In the genomic region with DNA sequence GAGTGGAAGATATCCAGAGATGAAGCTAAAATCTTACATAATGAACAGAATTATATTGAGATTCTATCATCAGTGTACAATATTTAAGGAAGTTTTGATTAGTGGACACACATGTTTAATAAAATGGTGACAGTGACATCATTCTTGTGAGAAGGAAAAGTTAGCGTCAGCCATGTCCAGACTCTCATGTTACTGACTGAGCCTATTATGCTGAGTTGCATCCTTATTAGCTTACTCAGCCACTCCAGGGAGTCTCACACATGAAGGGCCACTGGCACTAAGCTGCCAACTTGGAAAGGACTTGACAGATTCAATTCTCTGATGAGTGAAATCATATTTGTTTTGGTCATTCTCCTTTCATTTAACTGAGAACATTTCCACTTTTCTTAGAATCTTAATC, we compare ENCODE assay signal across 14 cellular contexts.
DNase-seq lines count a peak whose midpoint lies in the region; ATAC-seq, FAIRE-seq and TF ChIP-seq lines count a peak whose summit lies in the region.
"Had no signal": no experiment of that assay in that cellular context is flagged by ENCODE, and none has a peak within 500 bp of the region (broad histone marks: within the 10 kb centered on the region; RNA-seq: fewer than 3 reads in every experiment).

No MANE protein-coding gene starts in this region.

- H3K36me3 ChIP-seq in astrocyte (ENCODE audit: insufficient read depth, low read length), result no peaks in the 10 kb centered on the region
- H3K36me3 ChIP-seq in left lung, result no peaks in the 10 kb centered on the region
- H3K36me3 ChIP-seq: BLaER1, heart right ventricle had no signal

- H3K9me3 ChIP-seq in astrocyte (ENCODE audit: insufficient read depth, low read depth, low read length) (no peaks in the 10 kb centered on the region), left lung (no peaks in the 10 kb centered on the region)
- H3K9me3 ChIP-seq: BLaER1, heart right ventricle had no signal

- intact Hi-C loops in left lung (cut with DNase I), result no loop called here

- peaks cover 3% of the 10 kb centered on the region for H3K9me3 Mint-ChIP-seq in astrocyte (ENCODE audit: unreplicated experiment)

- no peaks in the 10 kb centered on the region for H3K27me3 Mint-ChIP-seq in astrocyte (ENCODE audit: low read depth, unreplicated experiment)

- peaks cover 15% of the 10 kb centered on the region for H3K4me1 Mint-ChIP-seq in astrocyte (ENCODE audit: low read depth, unreplicated experiment)

- peak overlapping the region; percentile 89 for H3K27ac Mint-ChIP-seq in astrocyte (ENCODE audit: unreplicated experiment)

- ATAC-seq in left lung (peak; percentile 95), GM21528 (IDR thresholded peaks at IDR 0.05; ENCODE audit: low FRiP score, unreplicated experiment) (no peak), GM21423 (IDR thresholded peaks at IDR 0.05; ENCODE audit: unreplicated experiment) (no peak), HG02852 (IDR thresholded peaks at IDR 0.05; ENCODE audit: unreplicated experiment) (no peak), HG03432 (IDR thresholded peaks at IDR 0.05; ENCODE audit: unreplicated experiment) (no peak)
- ATAC-seq: heart right ventricle had no signal

- no peak overlapping the region for H3K9ac ChIP-seq in astrocyte (ENCODE audit: low read length)
- H3K9ac ChIP-seq: BLaER1 had no signal

- H2AFZ ChIP-seq in astrocyte (ENCODE audit: low read depth, low read length), result peak overlapping the region; percentile 34

- in situ Hi-C loops in ACHN (cut with HindIII; ENCODE audit: low pct_ligation_motif_present, low pct_unique_long_range_greater_than_20kb, low sequenced_read_pairs), result no loop called here

- H3K4me3 Mint-ChIP-seq in astrocyte (ENCODE audit: unreplicated experiment), result no peak overlapping the region

- H3K4me1 ChIP-seq in astrocyte (ENCODE audit: insufficient read depth, low read length) (no peaks in the 10 kb centered on the region), left lung (no peaks in the 10 kb centered on the region)
- H3K4me1 ChIP-seq: heart right ventricle had no signal

- TF ChIP-seq CTCF in astrocyte (IDR thresholded peaks at IDR 0.05; ENCODE audit: insufficient read depth, low read depth, low read length), result no peak
- no peak for TF ChIP-seq CTCF in left lung (IDR thresholded peaks at IDR 0.05)

- H3K27ac ChIP-seq in astrocyte (ENCODE audit: low read depth, low read length), result no peak overlapping the region
- H3K27ac ChIP-seq in left lung, result no peak overlapping the region
- H3K27ac ChIP-seq: BLaER1, heart right ventricle had no signal

- peak; percentile 72 for FAIRE-seq in astrocyte (lab: Jason Lieb, UNC)
- FAIRE-seq: G401.6 had no signal

- no peak overlapping the region for H3K4me3 ChIP-seq in astrocyte (ENCODE audit: insufficient read depth, low read depth, low read length)
- no peak overlapping the region for H3K4me3 ChIP-seq in left lung
- H3K4me3 ChIP-seq: BLaER1, heart right ventricle had no signal

- H4K20me1 ChIP-seq in astrocyte (ENCODE audit: insufficient read depth, low read length), result no peaks in the 10 kb centered on the region
- H4K20me1 ChIP-seq: BLaER1 had no signal

- H3K27me3 ChIP-seq in astrocyte (ENCODE audit: insufficient read depth, low read length) (no peaks in the 10 kb centered on the region), left lung (no peaks in the 10 kb centered on the region)
- H3K27me3 ChIP-seq: BLaER1, heart right ventricle had no signal

- H3K36me3 Mint-ChIP-seq in astrocyte (ENCODE audit: low read depth, unreplicated experiment), result no peaks in the 10 kb centered on the region

- DNase-seq in ACHN (peak; percentile 52), HT1080 (ENCODE audit: low read depth) (peak; percentile 31), astrocyte (ENCODE audit: low read depth) (peak; percentile 54), left lung (peak in 1 of 2 donors; percentile 40)
- DNase-seq: effector CD4-positive, alpha-beta T cell; heart right ventricle; NCI-H345; occipital lobe had no signal

- no peak overlapping the region for H3K4me2 ChIP-seq in astrocyte (ENCODE audit: low read length)
- H3K4me2 ChIP-seq: BLaER1 had no signal

- no peaks in the 10 kb centered on the region for H3K79me2 ChIP-seq in astrocyte (ENCODE audit: insufficient read depth, low read length)
